ENCODE assay signal across 8 cellular contexts in genomic region chr5:141641634-141642278, GRCh38. TPM values are rescaled to one million over a fixed set of nuclear protein-coding genes. Genes with fewer than 3 reads are reported as not detected.
DNase-seq lines count a peak whose midpoint lies in the region; ATAC-seq and TF ChIP-seq lines count a peak whose summit lies in the region.

No MANE protein-coding gene starts in this region.

- H3K4me1 ChIP-seq in RWPE2 (ENCODE audit: insufficient read depth, poor library complexity, severe bottlenecking): no peaks in the 10 kb centered on the region

- H3K27me3 ChIP-seq in RWPE2 (ENCODE audit: insufficient read depth, poor library complexity, severe bottlenecking): no peaks in the 10 kb centered on the region

- in situ Hi-C loops in G401 (cut with HindIII; ENCODE audit: low sequenced_read_pairs): no loop called here

- DNase-seq in activated naive CD4-positive, alpha-beta T cell treated with Interleukin-2 at 50 U/mL for 16 hours: peak; percentile 12
- DNase-seq in activated naive CD4-positive, alpha-beta T cell treated with anti-CD3 and anti-CD28 coated beads, Interleukin-2, amount 50 U/mL, for 16 hours: no peak
- no peak for DNase-seq in RWPE2 (ENCODE audit: low spot score)
- peak; percentile 30 for DNase-seq in iPS-NIHi7 (ENCODE audit: extremely low spot score)
- DNase-seq in NCI-H2081 (lab: John Stamatoyannopoulos, UW): no peak
- no peak for DNase-seq in G401 (ENCODE audit: low spot score)
- DNase-seq in cerebellum (ENCODE audit: low spot score): no peak

- H3K4me3 ChIP-seq in RWPE2 (ENCODE audit: severe bottlenecking): no peak overlapping the region

- peaks cover 19% of the 10 kb centered on the region for H3K36me3 ChIP-seq in RWPE2 (ENCODE audit: low read depth)

- ATAC-seq in HG02763 (IDR thresholded peaks at IDR 0.05; ENCODE audit: unreplicated experiment) (peak; percentile 42), RWPE2 (ENCODE audit: low read depth) (peak; percentile 66)

- TF ChIP-seq CTCF in RWPE2 (IDR thresholded peaks at IDR 0.05; ENCODE audit: poor library complexity, severe bottlenecking): peak; percentile 73

- H3K9me3 ChIP-seq in RWPE2 (ENCODE audit: severe bottlenecking): no peaks in the 10 kb centered on the region

- H3K27ac ChIP-seq in RWPE2 (ENCODE audit: poor library complexity, severe bottlenecking): no peak overlapping the region

RNA-seq across cellular contexts. Expression of gene RELL2, which starts 5.0 kb away (rescaled TPM):
- 9.9 and 21.2 TPM in 2 replicates for total RNA-seq in G401 (2014; rRNA removed; shearing (Covaris generic))
- 8.0 TPM for total RNA-seq in cerebellum

RNA-seq across cellular contexts. Expression of gene HDAC3, which starts 5.1 kb away (rescaled TPM):
- 105 and 117 TPM in 2 replicates for total RNA-seq in G401 (2014; rRNA removed; shearing (Covaris generic))
- total RNA-seq in cerebellum: 56.3 TPM

RNA-seq across cellular contexts. Expression of gene FCHSD1, which starts 9.5 kb away (rescaled TPM):
- 8.8 and 17.7 TPM in 2 replicates for total RNA-seq in G401 (2014; rRNA removed; shearing (Covaris generic))
- total RNA-seq in cerebellum: 4.2 TPM

RNA-seq across cellular contexts. Expression of gene DIAPH1, which starts 23.0 kb away (rescaled TPM):
- total RNA-seq in G401 (2014; rRNA removed; shearing (Covaris generic)): 23.5 and 34.0 TPM in 2 replicates
- total RNA-seq in cerebellum: 20.7 TPM

RNA-seq across cellular contexts. Expression of gene ARAP3, which starts 40.3 kb away (rescaled TPM):
- not detected in 2 replicates for total RNA-seq in G401 (2014; rRNA removed; shearing (Covaris generic))
- 5.4 TPM for total RNA-seq in cerebellum

Comparison
In these comparisons a context has a peak if more than half of its experiments do, and no peak if none do; other contexts are left out.
1. DNase-seq: peak in activated naive CD4-positive, alpha-beta T cell treated with Interleukin-2 at 50 U/mL for 16 hours (single experiment) and iPS-NIHi7 (single experiment); none in activated naive CD4-positive, alpha-beta T cell treated with anti-CD3 and anti-CD28 coated beads, Interleukin-2, amount 50 U/mL, for 16 hours (single experiment), RWPE2 (single experiment), NCI-H2081 (0 of 2), G401 (single experiment) and cerebellum (single experiment).